1 cellular context compared by ENCODE assay signal in the genomic region with DNA sequence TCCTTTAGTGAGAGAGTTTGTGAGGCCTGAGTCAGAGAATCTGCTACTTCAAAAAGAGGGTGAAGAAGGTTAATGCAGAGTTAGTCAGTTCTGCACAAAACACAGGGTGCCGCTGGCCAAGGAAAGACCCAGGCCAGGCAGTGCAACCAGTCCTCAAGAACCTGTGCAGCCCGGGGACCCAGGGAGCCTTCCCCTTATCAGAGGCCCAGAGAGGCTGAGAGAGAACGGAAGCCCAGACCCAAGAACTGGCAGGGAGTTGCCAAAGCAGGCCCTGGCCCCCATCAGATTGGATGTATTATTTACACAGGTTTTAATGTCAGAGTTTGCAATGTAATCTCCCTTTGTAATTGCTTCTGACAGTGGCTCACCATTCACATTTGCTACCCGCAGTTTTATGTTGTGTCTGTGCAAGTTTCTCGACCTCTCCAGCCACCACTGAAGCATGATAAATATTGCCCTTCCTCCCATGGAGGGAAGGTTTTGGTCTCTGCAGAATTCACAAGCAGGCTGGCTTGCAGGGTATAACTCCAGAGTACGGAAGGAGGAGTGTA.
TF ChIP-seq lines count a peak whose summit lies in the region.

No MANE protein-coding gene starts in this region.

TF ChIP-seq in IMR-90, 13 proteins besides CTCF, POLR2A, EP300 and RAD21:
- TF ChIP-seq, protein P1, sequence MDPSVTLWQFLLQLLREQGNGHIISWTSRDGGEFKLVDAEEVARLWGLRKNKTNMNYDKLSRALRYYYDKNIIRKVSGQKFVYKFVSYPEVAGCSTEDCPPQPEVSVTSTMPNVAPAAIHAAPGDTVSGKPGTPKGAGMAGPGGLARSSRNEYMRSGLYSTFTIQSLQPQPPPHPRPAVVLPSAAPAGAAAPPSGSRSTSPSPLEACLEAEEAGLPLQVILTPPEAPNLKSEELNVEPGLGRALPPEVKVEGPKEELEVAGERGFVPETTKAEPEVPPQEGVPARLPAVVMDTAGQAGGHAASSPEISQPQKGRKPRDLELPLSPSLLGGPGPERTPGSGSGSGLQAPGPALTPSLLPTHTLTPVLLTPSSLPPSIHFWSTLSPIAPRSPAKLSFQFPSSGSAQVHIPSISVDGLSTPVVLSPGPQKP (IDR thresholded peaks at IDR 0.05; ENCODE audit: borderline replicate concordance, low read depth, low read length) = no peak
- no peak for TF ChIP-seq CEBPB (IDR thresholded peaks at IDR 0.05; ENCODE audit: low read depth, low read length)
- no peak for TF ChIP-seq MAZ (IDR thresholded peaks at IDR 0.05; ENCODE audit: borderline replicate concordance, low read depth, low read length)
- TF ChIP-seq MAFK (IDR thresholded peaks at IDR 0.05; ENCODE audit: low read depth, low read length) = no peak
- TF ChIP-seq SMC3 (IDR thresholded peaks at IDR 0.05; ENCODE audit: low read depth, low read length) = no peak
- no peak for TF ChIP-seq CHD1 (IDR thresholded peaks at IDR 0.05; ENCODE audit: low read depth, low read length)
- TF ChIP-seq RCOR1 (IDR thresholded peaks at IDR 0.05; ENCODE audit: insufficient replicate concordance, low read length) = no peak
- TF ChIP-seq MXI1 (IDR thresholded peaks at IDR 0.05; ENCODE audit: borderline replicate concordance, low read depth, low read length) = no peak
- no peak for TF ChIP-seq NFE2L2 (IDR thresholded peaks at IDR 0.05; ENCODE audit: low read depth, low read length)
- TF ChIP-seq BHLHE40 (IDR thresholded peaks at IDR 0.05; ENCODE audit: low read depth, low read length) = no peak
- TF ChIP-seq, protein P2, sequence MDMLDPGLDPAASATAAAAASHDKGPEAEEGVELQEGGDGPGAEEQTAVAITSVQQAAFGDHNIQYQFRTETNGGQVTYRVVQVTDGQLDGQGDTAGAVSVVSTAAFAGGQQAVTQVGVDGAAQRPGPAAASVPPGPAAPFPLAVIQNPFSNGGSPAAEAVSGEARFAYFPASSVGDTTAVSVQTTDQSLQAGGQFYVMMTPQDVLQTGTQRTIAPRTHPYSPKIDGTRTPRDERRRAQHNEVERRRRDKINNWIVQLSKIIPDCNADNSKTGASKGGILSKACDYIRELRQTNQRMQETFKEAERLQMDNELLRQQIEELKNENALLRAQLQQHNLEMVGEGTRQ (IDR thresholded peaks at IDR 0.05; ENCODE audit: low read depth, low read length) = no peak
- no peak for TF ChIP-seq RFX5 (IDR thresholded peaks at IDR 0.05; ENCODE audit: low read depth, low read length)
- no peak for TF ChIP-seq FOS (IDR thresholded peaks at IDR 0.05; ENCODE audit: low read depth, low read length)
